In genomic region chr11:77127969-77128691, GRCh38 we compare ENCODE assay signal across 8 cellular contexts. TPM values are rescaled to one million over a fixed set of nuclear protein-coding genes. Genes with fewer than 3 reads are reported as not detected.
A peak's percentile ranks its signal among the peaks of the same experiment; 100 is the strongest.
DNase-seq lines count a peak whose midpoint lies in the region; ATAC-seq and TF ChIP-seq lines count a peak whose summit lies in the region.

Gene MYO7A (plus strand): TSS chr11:77128246. CDS start chr11:77130635, 2,389 bp downstream.

- no peaks in the 10 kb centered on the region for H3K9me3 Mint-ChIP-seq in endothelial cell (ENCODE audit: unreplicated experiment)

- TF ChIP-seq CTCF in HEK293 (tag by site-specific recombination; IDR thresholded peaks at IDR 0.05) (no peak), endothelial cell (IDR thresholded peaks at IDR 0.05; ENCODE audit: unreplicated experiment) (no peak)

- peaks cover 7% of the 10 kb centered on the region for H3K36me3 Mint-ChIP-seq in endothelial cell (ENCODE audit: low read depth, unreplicated experiment)

- H3K4me3 Mint-ChIP-seq in endothelial cell (ENCODE audit: unreplicated experiment): no peak within 1 kb of the TSS

- H3K36me3 ChIP-seq in HEK293 (ENCODE audit: control insufficient read depth in 2 of 2, insufficient read depth in 1 of 2, low read length in 2 of 2): no peaks in the 10 kb centered on the region
- H3K36me3 ChIP-seq in mucosa of stomach (ENCODE audit: control insufficient read depth, insufficient read depth, low read length): peaks cover 7% of the 10 kb centered on the region

- H3K27me3 ChIP-seq in mucosa of stomach (ENCODE audit: control insufficient read depth, insufficient read depth, low read length): no peaks in the 10 kb centered on the region

- peak within 1 kb of the TSS; percentile 17 for H3K9ac ChIP-seq in mucosa of stomach (ENCODE audit: low read length)

- H3K27ac Mint-ChIP-seq in endothelial cell (ENCODE audit: unreplicated experiment): no peak within 1 kb of the TSS

- H3K27me3 Mint-ChIP-seq in endothelial cell (ENCODE audit: unreplicated experiment): peaks cover 6% of the 10 kb centered on the region

- no peak for ATAC-seq in HG02840 (IDR thresholded peaks at IDR 0.05; ENCODE audit: low FRiP score, unreplicated experiment)

- CTCF ChIA-PET in HEK293 (lab: Yijun Ruan, JAX): interaction anchor here (0.6 to 4.3 kb wide), 31 partner anchors 8 to 491 kb away, joined by 3 to 95 read pairs (median 5); no protein-coding TSS in a partner anchor

- DNase-seq in RPMI8226 (peak; percentile 94), endothelial cell (ENCODE audit: low spot score) (peak; percentile 33), RKO (ENCODE audit: low spot score) (no peak), foreskin melanocyte (no peak), KG1 (lab: John Stamatoyannopoulos, UW) (no peak)

- H3K4me3 ChIP-seq in HEK293 (ENCODE audit: low read depth, low read length): peak within 1 kb of the TSS; percentile 44
- H3K4me3 ChIP-seq in mucosa of stomach (ENCODE audit: low read length): peak within 1 kb of the TSS; percentile 2

- H3K4me1 Mint-ChIP-seq in endothelial cell (ENCODE audit: unreplicated experiment): peaks cover 17% of the 10 kb centered on the region

- POLR2A ChIA-PET in HEK293 (lab: Yijun Ruan, JAX): no interaction called here

- no peaks in the 10 kb centered on the region; the same call in 1 of the 2 replicates for H3K4me1 ChIP-seq in HEK293 (ENCODE audit: control insufficient read depth, insufficient read depth, low read length)
- H3K4me1 ChIP-seq in mucosa of stomach (ENCODE audit: control insufficient read depth, insufficient read depth, low read length): peaks cover 20% of the 10 kb centered on the region

- H3K9me3 ChIP-seq in HEK293 (ENCODE audit: control insufficient read depth, insufficient read depth, low read depth, low read length) (no peaks in the 10 kb centered on the region), mucosa of stomach (ENCODE audit: control insufficient read depth, low read length) (no peaks in the 10 kb centered on the region)

- H3K27ac ChIP-seq in HEK293 (ENCODE audit: extremely low read depth, low read depth, low read length): no peak within 1 kb of the TSS

TF ChIP-seq in HEK293, 187 proteins besides CTCF, POLR2A, EP300 and RAD21:
- TF ChIP-seq ZNF311 (tag by site-specific recombination; IDR thresholded peaks at IDR 0.05; ENCODE audit: borderline replicate concordance) (no peak), ZNF623 (tag by site-specific recombination; IDR thresholded peaks at IDR 0.05) (no peak), PATZ1 (tag by site-specific recombination; IDR thresholded peaks at IDR 0.05) (no peak), REST (tag by site-specific recombination; IDR thresholded peaks at IDR 0.05) (peak; percentile 72), GLIS2 (tag by site-specific recombination; IDR thresholded peaks at IDR 0.05) (0 out of 2 replicates have a peak, but pooled peaks have one; percentile 26)

RNA-seq across cellular contexts. Expression of gene MYO7A, which starts in this region (rescaled TPM):
- total RNA-seq in endothelial cell (ENCODE audit: unreplicated experiment): 18.3 TPM

Comparison
In these comparisons a context has a peak if more than half of its experiments do, and no peak if none do; other contexts are left out.
1. DNase-seq: peak in RPMI8226 (single experiment) and endothelial cell (single experiment); none in RKO (single experiment), foreskin melanocyte (single experiment) and KG1 (single experiment).